In genomic region chr10:122765412-122765811, GRCh38 we compare ENCODE assay signal across 33 cellular contexts.
"Had no signal": no experiment of that assay in that cellular context is flagged by ENCODE, and none has a peak within 500 bp of the region (broad histone marks: within the 10 kb centered on the region; RNA-seq: fewer than 3 reads in every experiment).

No MANE protein-coding gene starts in this region.

- H3K27me3 ChIP-seq: adrenal gland, ascending aorta, brain microvascular endothelial cell, breast epithelium, cardiac muscle cell had no signal

- DNase-seq: activated effector memory CD4-positive, alpha-beta T cell treated with anti-CD3 and anti-CD28 coated beads, Interleukin-2, amount 50 U/mL, for 16 hours; activated effector memory CD4-positive, alpha-beta T cell treated with Interleukin-2 at 50 U/mL for 16 hours; activated gamma-delta T cell; activated gamma-delta T cell treated with Interleukin-2 at 50 U/mL for 16 hours; activated naive CD4-positive, alpha-beta T cell; activated naive CD4-positive, alpha-beta T cell treated with anti-CD3 and anti-CD28 coated beads for 36 hours; activated naive CD4-positive, alpha-beta T cell treated with anti-CD3 and anti-CD28 coated beads, Interleukin-2, amount 10 ng/mL, durations not matched to agents 7 days and 5 days; activated naive CD4-positive, alpha-beta T cell treated with anti-CD3 and anti-CD28 coated beads, Interleukin-2, amount 50 U/mL, for 16 hours; activated naive CD4-positive, alpha-beta T cell treated with Interleukin-2 at 50 U/mL for 16 hours; activated naive CD8-positive, alpha-beta T cell treated with anti-CD3 and anti-CD28 coated beads for 36 hours; activated naive CD8-positive, alpha-beta T cell treated with anti-CD3 and anti-CD28 coated beads, Interleukin-2, amount 10 ng/mL, durations not matched to agents 7 days and 5 days; activated naive CD8-positive, alpha-beta T cell treated with anti-CD3 and anti-CD28 coated beads, Interleukin-2, amount 50 U/mL, for 24 hours; activated T-cell treated with anti-CD3 and anti-CD28 coated beads, Interleukin-2, amount 50 U/mL, for 1 hour; activated T-cell treated with anti-CD3 and anti-CD28 coated beads, Interleukin-2, amount 50 U/mL, for 24 hours; activated T-cell treated with anti-CD3 and anti-CD28 coated beads, Interleukin-2, amount 50 U/mL, for 4 hours; activated T-cell treated with anti-CD3 and anti-CD28 coated beads, Interleukin-2, amount 50 U/mL, for 48 hours; activated T-cell treated with anti-CD3 and anti-CD28 coated beads, Interleukin-2, amount 50 U/mL, for 72 hours; adrenal gland; amniotic stem cell; amygdala; anterior cingulate cortex; aorta; brain microvascular endothelial cell; caudate nucleus; central memory CD4-positive, alpha-beta T cell; cerebellar nuclear complex had no signal

- H3K36me3 ChIP-seq: adrenal gland, ascending aorta, brain microvascular endothelial cell, breast epithelium, cardiac muscle cell had no signal

- H3K4me3 ChIP-seq: adrenal gland, ascending aorta, breast epithelium, cardiac muscle cell had no signal

- H3K27ac ChIP-seq: adrenal gland, ascending aorta, brain microvascular endothelial cell, breast epithelium, cardiac muscle cell had no signal

- H3K4me1 ChIP-seq: adrenal gland, ascending aorta, breast epithelium had no signal

- ATAC-seq: activated naive CD4-positive, alpha-beta T cell treated with anti-CD3 and anti-CD28 coated beads, Interleukin-2, amount 50 U/mL, for 72 hours; activated naive CD8-positive, alpha-beta T cell treated with anti-CD3 and anti-CD28 coated beads, Interleukin-2, amount 50 U/mL, for 24 hours; activated T-cell treated with anti-CD3 and anti-CD28 coated beads, Interleukin-2, amount 50 U/mL, for 4 hours; activated T-cell treated with anti-CD3 and anti-CD28 coated beads, Interleukin-2, amount 50 U/mL, for 72 hours; activated T-helper 17 cell treated with anti-CD3 and anti-CD28 coated beads, Interleukin-2, amount 50 U/mL, for 72 hours had no signal

- FAIRE-seq: astrocyte, bronchial epithelial cell had no signal
